In genomic region chr2:218773881-218774280, GRCh38 we compare ENCODE assay signal across 33 cellular contexts. TPM values are rescaled to one million over a fixed set of nuclear protein-coding genes. Genes with fewer than 3 reads are reported as not detected.
"Had no signal": no experiment of that assay in that cellular context is flagged by ENCODE, and none has a peak within 500 bp of the region (broad histone marks: within the 10 kb centered on the region; RNA-seq: fewer than 3 reads in every experiment).

No MANE protein-coding gene starts in this region.

- H3K4me1 ChIP-seq: stomach, suprapubic skin, testis, thyroid gland, tibial artery, tibial nerve, transverse colon, upper lobe of left lung, upper lobe of right lung, uterus, vagina had no signal

- DNase-seq: stimulated activated CD4-positive, alpha-beta T cell treated with anti-CD3 and anti-CD28 coated beads, Interleukin-2, amount 100 ng/mL, for 48 hours; stimulated activated CD4-positive, alpha-beta T cell treated with anti-CD3 and anti-CD28 coated beads, Interleukin-4, amount 100 ng/mL, for 1 hour; stimulated activated CD4-positive, alpha-beta T cell treated with anti-CD3 and anti-CD28 coated beads, Interleukin-4, amount 100 ng/mL, for 24 hours; stimulated activated CD4-positive, alpha-beta T cell treated with anti-CD3 and anti-CD28 coated beads, Interleukin-4, amount 100 ng/mL, for 4 hours; stimulated activated CD8-positive, alpha-beta memory T cell treated with anti-CD3 and anti-CD28 coated beads, Interleukin-4, amount 100 ng/mL, for 48 hours; stimulated activated naive B cell treated with anti-CD40 and anti-IgM and Interleukin-4, amounts not matched to agents 10 μg/mL and 1 μg/mL and 100 μg/mL, for 72 hours; stimulated activated naive CD4-positive, alpha-beta T cell; stimulated activated naive CD4-positive, alpha-beta T cell treated with Interleukin-2 at 50 U/mL for 16 hours; stimulated activated naive CD8-positive, alpha-beta T cell treated with anti-CD3 and anti-CD28 coated beads, Interleukin-15, amount 100 ng/mL, for 72 hours; stimulated activated naive CD8-positive, alpha-beta T cell treated with anti-CD3 and anti-CD28 coated beads, Interleukin-15, Interleukin-2, amounts not matched to agents 100 U/mL and 50 U/mL, for 24 hours; stomach; substantia nigra; testis; thyroid gland; tibial artery; transverse colon; trophoblast cell; upper lobe of left lung; upper lobe of right lung; uterus had no signal

- H3K27me3 ChIP-seq: stomach, suprapubic skin, testis, thyroid gland, tibial artery, tibial nerve, transverse colon, upper lobe of left lung, upper lobe of right lung, uterus, vagina had no signal

- H3K27ac ChIP-seq: stomach, suprapubic skin, testis, thoracic aorta, thyroid gland, tibial artery, tibial nerve, transverse colon, upper lobe of left lung, upper lobe of right lung, uterus, vagina had no signal

- ATAC-seq: stimulated activated effector memory CD8-positive, alpha-beta T cell treated with anti-CD3 and anti-CD28 coated beads, Interleukin-12 subunit alpha, Interleukin-12 subunit beta, amount 100 ng/mL, for 72 hours; stimulated activated memory B cell treated with anti-CD40 and anti-IgM and Interleukin-4, amounts not matched to agents 10 μg/mL and 1 μg/mL and 100 μg/mL, for 72 hours; stimulated activated naive B cell treated with anti-CD40 and anti-IgM and Interleukin-4, amounts not matched to agents 10 μg/mL and 1 μg/mL and 100 μg/mL, for 72 hours; stimulated activated naive CD8-positive, alpha-beta T cell treated with anti-CD3 and anti-CD28 coated beads, Interleukin-15, amount 100 ng/mL, for 72 hours; stimulated activated naive CD8-positive, alpha-beta T cell treated with anti-CD3 and anti-CD28 coated beads, Interleukin-15, Interleukin-2, amounts not matched to agents 100 U/mL and 50 U/mL, for 24 hours; upper lobe of right lung had no signal

- H3K4me3 ChIP-seq: stomach, suprapubic skin, testis, thoracic aorta, thyroid gland, tibial artery, tibial nerve, transverse colon, upper lobe of left lung, upper lobe of right lung, uterus, vagina had no signal

- H3K9me3 ChIP-seq: suprapubic skin, testis, thoracic aorta, thyroid gland, tibial artery, upper lobe of right lung, uterus, vagina had no signal

- H3K36me3 ChIP-seq: stomach, suprapubic skin, thoracic aorta, thyroid gland, tibial artery, tibial nerve, transverse colon, upper lobe of left lung, upper lobe of right lung, uterus, vagina had no signal

- FAIRE-seq: urothelium cell line had no signal

- H3K27ac Mint-ChIP-seq: stimulated activated effector memory CD8-positive, alpha-beta T cell treated with anti-CD3 and anti-CD28 coated beads, Interleukin-12 subunit alpha, Interleukin-12 subunit beta, amount 100 ng/mL, for 72 hours; stimulated activated memory B cell treated with anti-CD40 and anti-IgM and Interleukin-4, amounts not matched to agents 10 μg/mL and 1 μg/mL and 100 μg/mL, for 72 hours; stimulated activated naive B cell treated with anti-CD40 and anti-IgM and Interleukin-4, amounts not matched to agents 10 μg/mL and 1 μg/mL and 100 μg/mL, for 72 hours; stimulated activated naive CD8-positive, alpha-beta T cell treated with anti-CD3 and anti-CD28 coated beads, Interleukin-15, amount 100 ng/mL, for 72 hours; stimulated activated naive CD8-positive, alpha-beta T cell treated with anti-CD3 and anti-CD28 coated beads, Interleukin-15, Interleukin-2, amounts not matched to agents 100 ng/mL and 50 ng/mL, for 24 hours; type B pancreatic cell had no signal

RNA-seq across cellular contexts. Expression of gene PRKAG3, which starts 57.7 kb away (rescaled TPM):
- total RNA-seq: stomach, subcutaneous adipose tissue, temporal lobe, thyroid gland, tibial nerve, transverse colon, upper lobe of left lung, upper lobe of right lung, ureter, uterus, vagina had no signal
- polyA plus RNA-seq: stomach, urinary bladder had no signal
